17 cellular contexts compared by ENCODE assay signal in the genomic region with DNA sequence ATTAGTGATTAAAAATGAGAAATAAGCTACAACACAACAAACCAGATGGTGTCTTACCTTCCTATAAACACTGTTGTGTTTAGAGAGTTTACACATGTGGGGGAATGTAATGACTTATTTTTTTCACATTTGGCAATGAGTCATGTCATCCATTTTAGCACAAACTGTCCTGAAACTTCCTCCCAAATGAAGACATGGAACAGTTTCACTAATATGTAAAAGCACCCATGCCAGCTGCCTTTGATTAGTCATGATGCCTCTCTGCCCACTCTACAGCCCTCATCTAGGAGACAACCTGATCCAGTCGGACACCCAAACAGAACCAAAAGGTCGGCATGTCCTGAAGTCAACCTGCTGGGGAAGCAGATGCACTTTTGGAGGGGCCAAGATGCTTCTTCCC.
DNase-seq lines count a peak whose midpoint lies in the region; ATAC-seq and TF ChIP-seq lines count a peak whose summit lies in the region.
"Had no signal": no experiment of that assay in that cellular context is flagged by ENCODE, and none has a peak within 500 bp of the region (broad histone marks: within the 10 kb centered on the region; RNA-seq: fewer than 3 reads in every experiment).

No MANE protein-coding gene starts in this region.

- peak overlapping the region; percentile 15 for H2AFZ ChIP-seq in mammary epithelial cell (ENCODE audit: low read depth, low read length)
- no peak overlapping the region for H2AFZ ChIP-seq in mesenchymal stem cell (ENCODE audit: low read depth, low read length)

- 100% methylated on average over 2 of the region's 2 CpGs for WGBS in mammary epithelial cell (ENCODE audit: low coverage, missing lambda C conversion rate)
- WGBS in mesenchymal stem cell = 80% methylated on average over 2 of the region's 2 CpGs

- no peak overlapping the region for H4K91ac ChIP-seq in mesenchymal stem cell (ENCODE audit: low read length)

- dilution Hi-C loops in mammary epithelial cell (cut with HindIII; ENCODE audit: low sequenced_read_pairs) = no loop called here

- H3K27me3 ChIP-seq in mammary epithelial cell (ENCODE audit: insufficient read depth, low read length) (no peaks in the 10 kb centered on the region), mesenchymal stem cell (ENCODE audit: control insufficient read depth in 1 of 2, insufficient read depth in 1 of 2, low read length in 2 of 2) (no peaks in the 10 kb centered on the region)

- ATAC-seq in activated CD4-positive, CD25-positive, alpha-beta regulatory T cell treated with anti-CD3 and anti-CD28 coated beads, Interleukin-2, amount 50 U/mL, for 24 hours = no peak
- ATAC-seq in HG03139 (IDR thresholded peaks at IDR 0.05; ENCODE audit: unreplicated experiment) = no peak
- ATAC-seq: A549, PC-3 had no signal

- H2BK5ac ChIP-seq in mesenchymal stem cell (ENCODE audit: low read depth, low read length, poor library complexity, severe bottlenecking) = no peak overlapping the region

- H3K79me1 ChIP-seq in mesenchymal stem cell (replicated peaks; ENCODE audit: low read length, poor library complexity, severe bottlenecking) = peaks cover 33% of the 10 kb centered on the region

- CTCF ChIA-PET in mammary epithelial cell (lab: Charles Lee; ENCODE audit: low non-redundant PET) = no interaction called here
- CTCF ChIA-PET in activated naive CD4-positive, alpha-beta T cell treated with anti-CD3 and anti-CD28 coated beads, Interleukin-2, amount 10 ng/mL, durations not matched to agents 7 days and 5 days (lab: Charles Lee) = no interaction called here

- H3K27ac Mint-ChIP-seq in activated naive CD4-positive, alpha-beta T cell treated with anti-CD3 and anti-CD28 coated beads, Interleukin-2, amount 10 ng/mL, durations not matched to agents 7 days and 5 days = no peak overlapping the region
- H3K27ac Mint-ChIP-seq: IgD-negative memory B cell had no signal

- H3K4ac ChIP-seq in mesenchymal stem cell (ENCODE audit: low read depth in 1 of 2, low read length in 2 of 2) = no peak overlapping the region

- H3K18ac ChIP-seq in mesenchymal stem cell (ENCODE audit: low read depth in 1 of 2, low read length in 2 of 2) = peak overlapping the region in 1 of 2 experiments; percentile 82

- H3K27ac ChIP-seq in mammary epithelial cell (ENCODE audit: insufficient read depth, low read depth, low read length) = no peak overlapping the region
- no peak overlapping the region for H3K27ac ChIP-seq in mesenchymal stem cell (ENCODE audit: low read length, poor library complexity, severe bottlenecking)
- H3K27ac ChIP-seq: A549 had no signal

- H3K4me3 ChIP-seq in mammary epithelial cell (replicated peaks in 1 of 3; ENCODE audit: insufficient read depth in 1 of 3, low read depth in 2 of 3, low read length in 3 of 3) (no peak overlapping the region), mesenchymal stem cell (ENCODE audit: insufficient read depth in 1 of 2, low read depth in 1 of 2, low read length in 2 of 2) (no peak overlapping the region)
- H3K4me3 ChIP-seq: A549 had no signal

- H2AK5ac ChIP-seq in mesenchymal stem cell (ENCODE audit: low read length, severe bottlenecking) = no peak overlapping the region

- TF ChIP-seq CTCF in mammary epithelial cell (conservative IDR thresholded peaks at IDR 0.05 in 1 of 2, IDR thresholded peaks at IDR 0.05 in 1 of 2; ENCODE audit: extremely low read depth in 1 of 2, insufficient read depth in 1 of 2, low read depth in 1 of 2, low read length in 2 of 2) = no peak

- H3K36me3 ChIP-seq in mammary epithelial cell (ENCODE audit: insufficient read depth, low read length) (no peaks in the 10 kb centered on the region), mesenchymal stem cell (ENCODE audit: control insufficient read depth in 1 of 2, insufficient read depth in 2 of 2, low read depth in 1 of 2, low read length in 2 of 2) (peaks cover 0 to 2% of the 10 kb centered on the region in 2 experiments)

- no peak overlapping the region for H3K14ac ChIP-seq in mesenchymal stem cell (ENCODE audit: low read length in 2 of 2)

- H3K9me3 ChIP-seq in mammary epithelial cell (replicated peaks; ENCODE audit: insufficient read depth, low read length) (no peaks in the 10 kb centered on the region), mesenchymal stem cell (ENCODE audit: control insufficient read depth, low read length) (peaks cover 3% of the 10 kb centered on the region)

- no peaks in the 10 kb centered on the region for H4K20me1 ChIP-seq in mammary epithelial cell (ENCODE audit: insufficient read depth, low read length)

- H3K9ac ChIP-seq in mammary epithelial cell (ENCODE audit: insufficient read depth, low read length) (no peak overlapping the region), mesenchymal stem cell (ENCODE audit: low read length) (no peak overlapping the region)

- no peak overlapping the region for H3K4me3 Mint-ChIP-seq in activated naive CD4-positive, alpha-beta T cell treated with anti-CD3 and anti-CD28 coated beads, Interleukin-2, amount 10 ng/mL, durations not matched to agents 7 days and 5 days
- H3K4me3 Mint-ChIP-seq: CD4-positive, alpha-beta memory T cell; IgD-negative memory B cell had no signal

- H2BK120ac ChIP-seq in mesenchymal stem cell (ENCODE audit: low read depth, low read length) = no peak overlapping the region

- no peak overlapping the region for H2BK15ac ChIP-seq in mesenchymal stem cell (ENCODE audit: low read depth, poor library complexity, severe bottlenecking)

- BruUV-seq in mammary epithelial cell (replicated peaks; lab: Mats Ljungman, UMichigan) = no TSS peak

- H3K27me3 Mint-ChIP-seq in activated naive CD4-positive, alpha-beta T cell treated with anti-CD3 and anti-CD28 coated beads, Interleukin-2, amount 10 ng/mL, durations not matched to agents 7 days and 5 days = no peaks in the 10 kb centered on the region
- H3K27me3 Mint-ChIP-seq: CD4-positive, alpha-beta memory T cell; IgD-negative memory B cell had no signal

- H3K4me1 Mint-ChIP-seq in activated naive CD4-positive, alpha-beta T cell treated with anti-CD3 and anti-CD28 coated beads, Interleukin-2, amount 10 ng/mL, durations not matched to agents 7 days and 5 days = no peaks in the 10 kb centered on the region
- H3K4me1 Mint-ChIP-seq: CD4-positive, alpha-beta memory T cell; IgD-negative memory B cell had no signal

- in situ Hi-C loops in mammary epithelial cell (cut with MboI; ENCODE audit: low sequenced_read_pairs in 2 of 2) = no loop called here

- peaks cover 5% of the 10 kb centered on the region for H3K9me3 Mint-ChIP-seq in activated naive CD4-positive, alpha-beta T cell treated with anti-CD3 and anti-CD28 coated beads, Interleukin-2, amount 10 ng/mL, durations not matched to agents 7 days and 5 days

- H3K79me2 ChIP-seq in mammary epithelial cell (ENCODE audit: insufficient read depth, low read length) = no peaks in the 10 kb centered on the region

- H3K4me1 ChIP-seq in mammary epithelial cell (ENCODE audit: insufficient read depth, low read length) (peaks cover 5% of the 10 kb centered on the region), mesenchymal stem cell (ENCODE audit: control insufficient read depth, insufficient read depth, low read depth, low read length) (peaks cover 11% of the 10 kb centered on the region)
- H3K4me1 ChIP-seq: A549 had no signal

- no peak overlapping the region for H4K8ac ChIP-seq in mesenchymal stem cell (ENCODE audit: low read length)

- DNase-seq in EH (ENCODE audit: low read depth) (peak; percentile 57), HT1080 (ENCODE audit: low read depth) (peak; percentile 38), mammary epithelial cell (no peak), mesenchymal stem cell (peak; percentile 51), hypothalamus (lab: John Stamatoyannopoulos, UW) (no peak)
- no peak for DNase-seq in activated naive CD4-positive, alpha-beta T cell treated with anti-CD3 and anti-CD28 coated beads, Interleukin-2, amount 10 ng/mL, durations not matched to agents 7 days and 5 days
- DNase-seq: CD4-positive, alpha-beta memory T cell; DMS79 treated with DMSO at 0.1 percent for 48 hours; NCI-H146; NCI-H226; NCI-H526; NK-92 treated with Interleukin-12 subunit alpha and Interleukin-12 subunit beta, amount 100 ng/mL, for 24 hours; PC-3 had no signal

- H3K4me2 ChIP-seq in mammary epithelial cell (ENCODE audit: insufficient read depth, low read depth, low read length) (no peak overlapping the region), mesenchymal stem cell (ENCODE audit: low read length, poor library complexity, severe bottlenecking) (no peak overlapping the region)
- H3K4me2 ChIP-seq: A549 had no signal

- intact Hi-C loops in mammary epithelial cell (cut with micrococcal nuclease) = no loop called here

- H2BK12ac ChIP-seq in mesenchymal stem cell (ENCODE audit: low read length in 2 of 2) = no peak overlapping the region

- no peak overlapping the region for H3K23ac ChIP-seq in mesenchymal stem cell (ENCODE audit: low read length in 2 of 2)

- no peaks in the 10 kb centered on the region for H3K36me3 Mint-ChIP-seq in activated naive CD4-positive, alpha-beta T cell treated with anti-CD3 and anti-CD28 coated beads, Interleukin-2, amount 10 ng/mL, durations not matched to agents 7 days and 5 days
- H3K36me3 Mint-ChIP-seq: CD4-positive, alpha-beta memory T cell; IgD-negative memory B cell had no signal

Comparison
In these comparisons a context has a peak if more than half of its experiments do, and no peak if none do; other contexts are left out.
1. DNase-seq: peak in EH (single experiment), HT1080 (single experiment) and mesenchymal stem cell (single experiment); none in mammary epithelial cell (single experiment), hypothalamus (0 of 51) and activated naive CD4-positive, alpha-beta T cell treated with anti-CD3 and anti-CD28 coated beads, Interleukin-2, amount 10 ng/mL, durations not matched to agents 7 days and 5 days (single experiment).